Comparison of ENCODE assay signal across 8 cellular contexts in the genomic region with DNA sequence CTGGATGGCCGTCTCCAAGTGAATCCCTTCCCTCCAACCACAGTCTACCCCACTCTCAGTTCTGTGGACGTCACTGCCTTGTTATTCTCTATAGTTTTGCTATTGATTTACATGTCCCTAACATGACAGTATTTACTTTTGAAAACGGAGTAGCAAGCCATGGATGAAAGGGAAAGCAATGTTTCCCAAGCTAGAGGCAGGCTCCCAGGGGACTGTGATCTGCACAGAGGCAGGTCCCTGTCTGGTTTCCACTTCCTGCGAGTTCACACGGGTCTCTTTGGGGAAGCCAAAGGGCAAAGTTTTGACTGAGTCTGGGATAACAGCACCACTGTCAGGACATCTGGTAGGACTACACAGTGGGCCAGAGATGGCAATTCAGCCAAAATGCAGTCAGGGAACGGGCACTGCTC. TPM values are rescaled to one million over a fixed set of nuclear protein-coding genes. Genes with fewer than 3 reads are reported as not detected.
DNase-seq lines count a peak whose midpoint lies in the region; ATAC-seq and TF ChIP-seq lines count a peak whose summit lies in the region.

No MANE protein-coding gene starts in this region.

- peak overlapping the region; percentile 46 for H3K4me3 ChIP-seq in BE2C (ENCODE audit: low read depth, low read length)
- no peak overlapping the region for H3K4me3 ChIP-seq in endodermal cell (ENCODE audit: low read length)
- H3K4me3 ChIP-seq in gastroesophageal sphincter: no peak overlapping the region

- TF ChIP-seq POLR2A in GM18505 (IDR thresholded peaks at IDR 0.05; ENCODE audit: borderline replicate concordance, extremely low read depth, insufficient read depth, insufficient read length) (no peak), gastroesophageal sphincter (IDR thresholded peaks at IDR 0.05) (no peak)

- H3K27me3 ChIP-seq in BE2C (no peaks in the 10 kb centered on the region), endodermal cell (ENCODE audit: control insufficient read depth, insufficient read depth, low read length, poor library complexity, severe bottlenecking) (no peaks in the 10 kb centered on the region), gastroesophageal sphincter (no peaks in the 10 kb centered on the region)

- H3K9me3 Mint-ChIP-seq in endodermal cell: no peaks in the 10 kb centered on the region

- DNase-seq in BE2C: peak; percentile 85
- DNase-seq in endodermal cell: no peak
- no peak for DNase-seq in NCI-H446 treated with DMSO at 0.1 percent for 48 hours (lab: John Stamatoyannopoulos, UW)
- DNase-seq in midbrain (lab: John Stamatoyannopoulos, UW): no peak

- peaks cover 3% of the 10 kb centered on the region for H3K4me1 Mint-ChIP-seq in endodermal cell

- H3K4me1 ChIP-seq in BE2C (no peaks in the 10 kb centered on the region), endodermal cell (ENCODE audit: control insufficient read depth, insufficient read depth, low read length) (no peaks in the 10 kb centered on the region), gastroesophageal sphincter (no peaks in the 10 kb centered on the region)

- H3K9ac ChIP-seq in endodermal cell (ENCODE audit: extremely low read depth, low read length, poor library complexity, severe bottlenecking): no peak overlapping the region

- H3K36me3 ChIP-seq in BE2C (no peaks in the 10 kb centered on the region), endodermal cell (ENCODE audit: control insufficient read depth, insufficient read depth, low read length) (no peaks in the 10 kb centered on the region), gastroesophageal sphincter (no peaks in the 10 kb centered on the region)

- ATAC-seq in GM19324 (IDR thresholded peaks at IDR 0.05; ENCODE audit: low FRiP score, unreplicated experiment) (peak; percentile 51), HG03175 (IDR thresholded peaks at IDR 0.05; ENCODE audit: unreplicated experiment) (peak; percentile 91), GM18505 (IDR thresholded peaks at IDR 0.05; ENCODE audit: unreplicated experiment) (no peak), gastroesophageal sphincter (no peak)

- no peaks in the 10 kb centered on the region for H3K36me3 Mint-ChIP-seq in endodermal cell (ENCODE audit: low read depth)

- 56 to 74% methylated on average over 6 of the region's 6 CpGs for WGBS in endodermal cell (ENCODE audit: insufficient coverage in 1 of 2, insufficient read length in 1 of 2), 2 experiments
- 53% methylated on average over 6 of the region's 6 CpGs; no CpG with 5 or more reads in 1 of the 2 donors for WGBS in gastroesophageal sphincter (ENCODE audit: low coverage in 1 of 2), 2 donors

- H3K9me3 ChIP-seq in BE2C (no peaks in the 10 kb centered on the region), endodermal cell (ENCODE audit: control insufficient read depth, low read length) (peaks cover 3% of the 10 kb centered on the region), gastroesophageal sphincter (no peaks in the 10 kb centered on the region)

- H3K27me3 Mint-ChIP-seq in endodermal cell (ENCODE audit: insufficient read depth): no peaks in the 10 kb centered on the region

- TF ChIP-seq CTCF in BE2C (IDR thresholded peaks at IDR 0.05; ENCODE audit: low read depth, low read length) (peak; percentile 77), endodermal cell (conservative IDR thresholded peaks at IDR 0.05) (peak; percentile 48), gastroesophageal sphincter (IDR thresholded peaks at IDR 0.05) (no peak)

- TF ChIP-seq EP300 in gastroesophageal sphincter (IDR thresholded peaks at IDR 0.05): no peak

- no peak overlapping the region for H3K27ac ChIP-seq in endodermal cell (ENCODE audit: low read depth, low read length)
- no peak overlapping the region for H3K27ac ChIP-seq in gastroesophageal sphincter

- H3K4me3 Mint-ChIP-seq in endodermal cell: no peak overlapping the region

- H3K27ac Mint-ChIP-seq in endodermal cell: no peak overlapping the region

RNA-seq across cellular contexts. Expression of a gene that starts 12.7 kb away (rescaled TPM):
- polyA plus RNA-seq in BE2C (2012; ENCODE audit: insufficient read depth, insufficient read length, low read depth): not detected
- total RNA-seq in endodermal cell (under 1 TPM; 0.37 to 0.51 TPM), gastroesophageal sphincter (under 1 TPM in 3 of 4 donors, not detected in 1; 0.31 to 0.54 (median 0.47) TPM)
- 0.14 TPM for polyA plus RNA-seq in endodermal cell (2013, experiment 1 of 2)
- not detected for polyA plus RNA-seq in endodermal cell (2013, experiment 2 of 2)

RNA-seq across cellular contexts. Expression of a gene that starts 35.6 kb away (rescaled TPM):
- polyA plus RNA-seq in BE2C (2012; ENCODE audit: insufficient read depth, insufficient read length, low read depth): 23.6 TPM
- 10 to 100 TPM; 29.6 to 33.7 TPM for total RNA-seq in endodermal cell
- polyA plus RNA-seq in endodermal cell (2013, experiment 1 of 2): 40.6 TPM
- polyA plus RNA-seq in endodermal cell (2013, experiment 2 of 2): 35.8 TPM
- total RNA-seq in gastroesophageal sphincter: 10 to 100 TPM; 43.3 to 81.2 (median 57.6) TPM

Comparison
In these comparisons a context has a peak if more than half of its experiments do, and no peak if none do; other contexts are left out.
1. CTCF ChIP-seq: peak in BE2C (single experiment) and endodermal cell (single experiment); none in gastroesophageal sphincter (0 of 4).
2. ATAC-seq: peak in GM19324 (single experiment) and HG03175 (single experiment); none in GM18505 (single experiment) and gastroesophageal sphincter (single experiment).